In genomic region chr20:31829731-31830130, GRCh38 we compare ENCODE assay signal across 1 cellular context.
A peak's percentile ranks its signal among the peaks of the same experiment; 100 is the strongest.
TF ChIP-seq lines count a peak whose summit lies in the region.

No MANE protein-coding gene starts in this region.

TF ChIP-seq in K562, 482 proteins besides CTCF, POLR2A, EP300 and RAD21:
- TF ChIP-seq PRPF4 (IDR thresholded peaks at IDR 0.05; ENCODE audit: insufficient read depth, low read depth, low read length, poor library complexity, severe bottlenecking), result no peak
- 0 out of 2 replicates have a peak, but pooled peaks have one; percentile 17 for TF ChIP-seq ZBTB33 (CRISPR knock-in tag; IDR thresholded peaks at IDR 0.05)
- no peak for TF ChIP-seq GTF3C2 (IDR thresholded peaks at IDR 0.05; ENCODE audit: borderline replicate concordance, extremely low read depth, insufficient read length)
TF ChIP-seq in K562: peak in this region for 1.
